In the genomic region with DNA sequence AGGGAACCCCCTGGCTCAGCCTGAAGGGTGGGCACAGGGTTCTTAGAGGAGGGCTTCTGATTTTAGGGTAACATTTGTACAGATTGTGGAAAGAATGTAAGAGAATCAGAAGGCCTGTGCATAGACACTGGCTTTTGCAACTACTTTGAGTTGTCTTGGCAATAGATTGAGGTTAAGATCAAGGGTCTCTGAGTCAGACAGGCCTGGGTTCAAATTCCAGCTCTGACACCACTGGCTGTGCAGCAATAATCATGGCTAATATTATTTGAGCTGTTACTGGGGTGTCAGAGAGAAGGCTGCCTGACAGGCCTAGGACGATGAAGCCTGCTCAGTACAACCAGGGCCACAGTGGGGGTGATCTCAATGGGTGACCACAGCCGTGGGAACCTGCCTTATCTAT, we compare ENCODE assay signal across 24 cellular contexts.
"Had no signal": no experiment of that assay in that cellular context is flagged by ENCODE, and none has a peak within 500 bp of the region (broad histone marks: within the 10 kb centered on the region; RNA-seq: fewer than 3 reads in every experiment).

No MANE protein-coding gene starts in this region.

- H3K36me3 ChIP-seq: adrenal gland, breast epithelium had no signal

- DNase-seq: activated CD4-positive, alpha-beta T cell treated with anti-CD3 and anti-CD28 coated beads for 48 hours; activated CD4-positive, alpha-beta T cell treated with anti-CD3 and anti-CD28 coated beads, Interleukin-2, amount 50 U/mL, for 4 hours; activated CD4-positive, CD25-positive, alpha-beta regulatory T cell treated with anti-CD3 and anti-CD28 coated beads, Interleukin-2, amount 50 U/mL, for 72 hours; activated CD8-positive, alpha-beta memory T cell treated with anti-CD3 and anti-CD28 coated beads, Interleukin-2, amount 50 U/mL, for 48 hours; activated CD8-positive, alpha-beta T cell treated with anti-CD3 and anti-CD28 coated beads, Interleukin-2, amount 10 ng/mL, durations not matched to agents 7 days and 5 days; activated naive CD4-positive, alpha-beta T cell treated with anti-CD3 and anti-CD28 coated beads, Interleukin-2, amount 50 U/mL, for 16 hours; activated naive CD8-positive, alpha-beta T cell treated with anti-CD3 and anti-CD28 coated beads, Interleukin-2, amount 10 ng/mL, durations not matched to agents 7 days and 5 days; activated T-cell treated with anti-CD3 and anti-CD28 coated beads, Interleukin-2, amount 50 U/mL, for 1 hour; adrenal gland; anterior cingulate cortex; caudate nucleus; Kasumi-1; NCI-H1048; NCI-H146; NCI-H187 treated with DMSO at 0.1 percent for 48 hours; NCI-H446 treated with DMSO at 0.1 percent for 48 hours; NCI-H524 treated with DMSO at 0.1 percent for 48 hours; NCI-H748 treated with DMSO at 0.1 percent for 48 hours; PC-9; SIG-M5; T-helper 17 cell; T-helper 9 cell had no signal

- H3K27ac ChIP-seq: breast epithelium, PC-9 had no signal

- H3K9me3 ChIP-seq: adrenal gland, breast epithelium had no signal

- H3K36me3 Mint-ChIP-seq: activated naive CD8-positive, alpha-beta T cell treated with anti-CD3 and anti-CD28 coated beads, Interleukin-2, amount 10 ng/mL, durations not matched to agents 7 days and 5 days; WTC11 had no signal

- H3K27ac Mint-ChIP-seq: activated CD8-positive, alpha-beta T cell treated with anti-CD3 and anti-CD28 coated beads, Interleukin-2, amount 10 ng/mL, durations not matched to agents 7 days and 5 days; activated naive CD8-positive, alpha-beta T cell treated with anti-CD3 and anti-CD28 coated beads, Interleukin-2, amount 10 ng/mL, durations not matched to agents 7 days and 5 days; T-helper 17 cell; WTC11 had no signal

- H3K27me3 ChIP-seq: adrenal gland, breast epithelium had no signal

- H3K4me1 ChIP-seq: breast epithelium had no signal

- ATAC-seq: activated CD8-positive, alpha-beta T cell treated with anti-CD3 and anti-CD28 coated beads, Interleukin-2, amount 10 ng/mL, durations not matched to agents 7 days and 5 days; T-helper 17 cell; WTC11 had no signal

- H3K9me3 Mint-ChIP-seq: activated naive CD8-positive, alpha-beta T cell treated with anti-CD3 and anti-CD28 coated beads, Interleukin-2, amount 10 ng/mL, durations not matched to agents 7 days and 5 days; WTC11 had no signal

- H3K4me3 Mint-ChIP-seq: activated CD8-positive, alpha-beta T cell treated with anti-CD3 and anti-CD28 coated beads, Interleukin-2, amount 10 ng/mL, durations not matched to agents 7 days and 5 days; activated naive CD8-positive, alpha-beta T cell treated with anti-CD3 and anti-CD28 coated beads, Interleukin-2, amount 10 ng/mL, durations not matched to agents 7 days and 5 days; T-helper 17 cell; WTC11 had no signal

- H3K4me3 ChIP-seq: adrenal gland, breast epithelium, PC-9 had no signal

- H3K4me2 ChIP-seq: PC-9 had no signal
